Comparison of ENCODE assay signal across 31 cellular contexts in genomic region chr12:81953541-81953940, GRCh38.
DNase-seq lines count a peak whose midpoint lies in the region; TF ChIP-seq lines count a peak whose summit lies in the region.
"Had no signal": no experiment of that assay in that cellular context is flagged by ENCODE, and none has a peak within 500 bp of the region (broad histone marks: within the 10 kb centered on the region; RNA-seq: fewer than 3 reads in every experiment).

No MANE protein-coding gene starts in this region.

- H3K27ac Mint-ChIP-seq in T-helper 1 cell treated with Interleukin-12 subunit alpha and Interleukin-12 subunit beta and Interleukin-4 antibody, amounts not matched to agents 30 μg/mL and 1 μg/mL, for 36 hours = peak overlapping the region; percentile 18
- H3K27ac Mint-ChIP-seq: activated CD8-positive, alpha-beta T cell treated with anti-CD3 and anti-CD28 coated beads for 36 hours; activated naive CD4-positive, alpha-beta T cell treated with anti-CD3 and anti-CD28 coated beads, Interleukin-2, amount 10 ng/mL, durations not matched to agents 7 days and 5 days; activated T-helper 1 cell treated with anti-CD3 and anti-CD28 coated beads, Interleukin-12 subunit alpha, Interleukin-12 subunit beta, Interleukin-2, Interleukin-4 antibody, amounts not matched to agents 30 ng/mL and 10 ng/mL and 1 ng/mL, durations not matched to agents 14 hours and 24 hours and 36 hours; GM23338; HFFc6; stimulated activated naive B cell treated with anti-CD40 and anti-IgM and Interleukin-4, amounts not matched to agents 10 μg/mL and 1 μg/mL and 100 μg/mL, for 72 hours had no signal

- H3K4me1 Mint-ChIP-seq in T-helper 1 cell treated with Interleukin-12 subunit alpha and Interleukin-12 subunit beta and Interleukin-4 antibody, amounts not matched to agents 30 μg/mL and 1 μg/mL, for 36 hours (ENCODE audit: low read depth) = peaks cover 6% of the 10 kb centered on the region
- H3K4me1 Mint-ChIP-seq: stimulated activated naive B cell treated with anti-CD40 and anti-IgM and Interleukin-4, amounts not matched to agents 10 μg/mL and 1 μg/mL and 100 μg/mL, for 72 hours had no signal

- no peak for DNase-seq in T-helper 1 cell
- DNase-seq in NCI-H460 (ENCODE audit: extremely low read depth, low read depth) = peak; percentile 1
- peak; percentile 13 for DNase-seq in astrocyte of the spinal cord (ENCODE audit: low read depth, low spot score)
- peak; percentile 74 for DNase-seq in renal cortical epithelial cell (ENCODE audit: low read depth)
- no peak for DNase-seq in NCI-H1417 (lab: John Stamatoyannopoulos, UW)
- DNase-seq in H4 (ENCODE audit: low spot score) = no peak
- DNase-seq in stimulated activated CD4-positive, alpha-beta T cell treated with anti-CD3 and anti-CD28 coated beads, Interleukin-4, amount 100 ng/mL, for 24 hours = no peak
- DNase-seq: 8988T; activated CD8-positive, alpha-beta memory T cell treated with anti-CD3 and anti-CD28 coated beads, Interleukin-2, amount 50 U/mL, for 48 hours; activated CD8-positive, alpha-beta T cell treated with anti-CD3 and anti-CD28 coated beads for 36 hours; activated naive CD4-positive, alpha-beta T cell treated with anti-CD3 and anti-CD28 coated beads, Interleukin-2, amount 10 ng/mL, durations not matched to agents 7 days and 5 days; amygdala; DMS79 treated with DMSO at 0.1 percent for 48 hours; effector CD8-positive, alpha-beta T cell; GDM1; glutamatergic neuron; HFFc6; Karpas-422; left ventricle myocardium inferior; mesenchymal stem cell; NCI-H1048; NCI-H1694; NCI-H446 treated with DMSO at 0.1 percent for 48 hours; ovary; retina; stimulated activated naive B cell treated with anti-CD40 and anti-IgM and Interleukin-4, amounts not matched to agents 10 μg/mL and 1 μg/mL and 100 μg/mL, for 72 hours; testis had no signal

- TF ChIP-seq CTCF in astrocyte of the spinal cord (IDR thresholded peaks at IDR 0.05; ENCODE audit: low read depth, low read length) = no peak

- H3K4me3 Mint-ChIP-seq in T-helper 1 cell treated with Interleukin-12 subunit alpha and Interleukin-12 subunit beta and Interleukin-4 antibody, amounts not matched to agents 30 μg/mL and 1 μg/mL, for 36 hours = no peak overlapping the region
- H3K4me3 Mint-ChIP-seq: activated CD8-positive, alpha-beta T cell treated with anti-CD3 and anti-CD28 coated beads for 36 hours; activated naive CD4-positive, alpha-beta T cell treated with anti-CD3 and anti-CD28 coated beads, Interleukin-2, amount 10 ng/mL, durations not matched to agents 7 days and 5 days; activated T-helper 1 cell treated with anti-CD3 and anti-CD28 coated beads, Interleukin-12 subunit alpha, Interleukin-12 subunit beta, Interleukin-2, Interleukin-4 antibody, amounts not matched to agents 30 ng/mL and 10 ng/mL and 1 ng/mL, durations not matched to agents 14 hours and 24 hours and 36 hours; GM23338; HFFc6; stimulated activated naive B cell treated with anti-CD40 and anti-IgM and Interleukin-4, amounts not matched to agents 10 μg/mL and 1 μg/mL and 100 μg/mL, for 72 hours had no signal

- no peaks in the 10 kb centered on the region for H3K9me3 Mint-ChIP-seq in T-helper 1 cell treated with Interleukin-12 subunit alpha and Interleukin-12 subunit beta and Interleukin-4 antibody, amounts not matched to agents 30 μg/mL and 1 μg/mL, for 36 hours
- H3K9me3 Mint-ChIP-seq: activated CD8-positive, alpha-beta T cell treated with anti-CD3 and anti-CD28 coated beads for 36 hours; activated naive CD4-positive, alpha-beta T cell treated with anti-CD3 and anti-CD28 coated beads, Interleukin-2, amount 10 ng/mL, durations not matched to agents 7 days and 5 days; activated T-helper 1 cell treated with anti-CD3 and anti-CD28 coated beads, Interleukin-12 subunit alpha, Interleukin-12 subunit beta, Interleukin-2, Interleukin-4 antibody, amounts not matched to agents 30 ng/mL and 10 ng/mL and 1 ng/mL, durations not matched to agents 14 hours and 24 hours and 36 hours; GM23338; stimulated activated naive B cell treated with anti-CD40 and anti-IgM and Interleukin-4, amounts not matched to agents 10 μg/mL and 1 μg/mL and 100 μg/mL, for 72 hours had no signal

- no peaks in the 10 kb centered on the region for H3K36me3 Mint-ChIP-seq in T-helper 1 cell treated with Interleukin-12 subunit alpha and Interleukin-12 subunit beta and Interleukin-4 antibody, amounts not matched to agents 30 μg/mL and 1 μg/mL, for 36 hours (ENCODE audit: low read depth)
- H3K36me3 Mint-ChIP-seq: activated naive CD4-positive, alpha-beta T cell treated with anti-CD3 and anti-CD28 coated beads, Interleukin-2, amount 10 ng/mL, durations not matched to agents 7 days and 5 days; stimulated activated naive B cell treated with anti-CD40 and anti-IgM and Interleukin-4, amounts not matched to agents 10 μg/mL and 1 μg/mL and 100 μg/mL, for 72 hours had no signal

- H3K27me3 Mint-ChIP-seq in T-helper 1 cell treated with Interleukin-12 subunit alpha and Interleukin-12 subunit beta and Interleukin-4 antibody, amounts not matched to agents 30 μg/mL and 1 μg/mL, for 36 hours (ENCODE audit: low read depth) = no peaks in the 10 kb centered on the region
- H3K27me3 Mint-ChIP-seq: activated CD8-positive, alpha-beta T cell treated with anti-CD3 and anti-CD28 coated beads for 36 hours; activated naive CD4-positive, alpha-beta T cell treated with anti-CD3 and anti-CD28 coated beads, Interleukin-2, amount 10 ng/mL, durations not matched to agents 7 days and 5 days; stimulated activated naive B cell treated with anti-CD40 and anti-IgM and Interleukin-4, amounts not matched to agents 10 μg/mL and 1 μg/mL and 100 μg/mL, for 72 hours had no signal

- no peak overlapping the region for H3K4me3 ChIP-seq in astrocyte of the spinal cord (ENCODE audit: low read depth, low read length)
- H3K4me3 ChIP-seq: cardiac muscle cell, GM23338, left ventricle myocardium inferior, ovary, testis had no signal

- in situ Hi-C loops in astrocyte of the spinal cord (cut with HindIII; ENCODE audit: low sequenced_read_pairs) = no loop called here

Comparison
In these comparisons a context has a peak if more than half of its experiments do, and no peak if none do; other contexts are left out.
1. DNase-seq: peak in NCI-H460 (single experiment), astrocyte of the spinal cord (single experiment) and renal cortical epithelial cell (single experiment); none in T-helper 1 cell (0 of 5), NCI-H1417 (0 of 3), H4 (single experiment) and stimulated activated CD4-positive, alpha-beta T cell treated with anti-CD3 and anti-CD28 coated beads, Interleukin-4, amount 100 ng/mL, for 24 hours (single experiment).